1 cellular context compared by ENCODE assay signal in the genomic region with DNA sequence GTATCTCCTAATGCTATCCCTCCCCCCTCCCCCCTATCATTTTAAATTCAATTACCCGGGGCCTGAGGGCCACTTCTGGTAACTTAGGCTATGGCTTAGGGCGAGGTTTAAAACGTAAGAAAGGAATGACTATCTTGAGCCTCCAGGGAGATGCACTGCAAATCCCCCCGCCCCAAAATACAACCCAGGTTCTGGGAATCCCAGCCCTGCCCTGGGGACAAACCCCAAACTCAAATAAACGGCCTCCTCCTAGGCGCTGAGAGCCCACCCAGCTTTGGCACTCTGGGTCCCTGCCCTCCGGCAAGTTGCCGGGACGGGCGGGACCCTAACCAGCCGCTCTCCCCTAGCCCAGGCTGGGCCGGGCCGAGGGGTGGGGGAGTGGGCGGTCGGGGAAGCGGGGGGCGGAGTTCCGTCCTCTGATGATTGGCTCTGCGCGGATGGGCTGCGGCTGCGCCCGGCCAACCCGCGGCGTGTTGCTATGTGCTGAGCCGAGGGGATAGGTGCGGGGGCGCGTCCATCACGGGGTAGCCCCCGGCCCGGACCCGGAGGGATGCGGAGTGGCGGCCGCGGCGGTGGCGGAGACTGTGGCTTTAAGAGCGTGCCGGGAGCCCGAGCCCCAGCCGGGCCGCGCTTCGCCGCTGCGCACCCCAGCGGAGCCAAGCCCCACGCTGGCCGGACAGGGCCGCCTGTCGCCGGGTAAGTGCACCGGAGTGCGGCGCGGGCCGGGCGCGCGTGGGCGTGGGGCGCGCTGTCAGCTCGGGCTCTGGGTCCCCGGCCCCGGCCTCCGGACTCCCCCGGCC.
TF ChIP-seq lines count a peak whose summit lies in the region.

TSS of gene YPEL2 (plus strand) at position 527 of the 800 bp plus-strand sequence. CDS start 21,755 bp downstream, outside the sequence.

TF ChIP-seq in GM12878, 131 proteins besides CTCF, POLR2A, EP300 and RAD21 (continued from another document):
- peak; percentile 59; the same call in 1 of the 2 replicates for TF ChIP-seq IRF3 (IDR thresholded peaks at IDR 0.05)
- TF ChIP-seq BACH1 (IDR thresholded peaks at IDR 0.05; ENCODE audit: borderline replicate concordance): peak; percentile 97
- TF ChIP-seq, protein P1, sequence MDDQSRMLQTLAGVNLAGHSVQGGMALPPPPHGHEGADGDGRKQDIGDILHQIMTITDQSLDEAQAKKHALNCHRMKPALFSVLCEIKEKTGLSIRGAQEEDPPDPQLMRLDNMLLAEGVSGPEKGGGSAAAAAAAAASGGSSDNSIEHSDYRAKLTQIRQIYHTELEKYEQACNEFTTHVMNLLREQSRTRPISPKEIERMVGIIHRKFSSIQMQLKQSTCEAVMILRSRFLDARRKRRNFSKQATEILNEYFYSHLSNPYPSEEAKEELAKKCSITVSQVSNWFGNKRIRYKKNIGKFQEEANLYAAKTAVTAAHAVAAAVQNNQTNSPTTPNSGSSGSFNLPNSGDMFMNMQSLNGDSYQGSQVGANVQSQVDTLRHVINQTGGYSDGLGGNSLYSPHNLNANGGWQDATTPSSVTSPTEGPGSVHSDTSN (IDR thresholded peaks at IDR 0.05; ENCODE audit: insufficient replicate concordance, low read depth, low read length): peak; percentile 97
- TF ChIP-seq NR2F1 (conservative IDR thresholded peaks at IDR 0.05): peak; percentile 34
- TF ChIP-seq DPF2 (IDR thresholded peaks at IDR 0.05): peak; percentile 95
- peak; percentile 96 for TF ChIP-seq NKRF (conservative IDR thresholded peaks at IDR 0.05)
- peak; percentile 67 for TF ChIP-seq IKZF1 (conservative IDR thresholded peaks at IDR 0.05)
- TF ChIP-seq, protein P2, sequence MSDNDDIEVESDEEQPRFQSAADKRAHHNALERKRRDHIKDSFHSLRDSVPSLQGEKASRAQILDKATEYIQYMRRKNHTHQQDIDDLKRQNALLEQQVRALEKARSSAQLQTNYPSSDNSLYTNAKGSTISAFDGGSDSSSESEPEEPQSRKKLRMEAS (IDR thresholded peaks at IDR 0.05; ENCODE audit: low read depth, low read length): peak; percentile 3; the same call in 1 of the 2 replicates
- TF ChIP-seq, protein P3, sequence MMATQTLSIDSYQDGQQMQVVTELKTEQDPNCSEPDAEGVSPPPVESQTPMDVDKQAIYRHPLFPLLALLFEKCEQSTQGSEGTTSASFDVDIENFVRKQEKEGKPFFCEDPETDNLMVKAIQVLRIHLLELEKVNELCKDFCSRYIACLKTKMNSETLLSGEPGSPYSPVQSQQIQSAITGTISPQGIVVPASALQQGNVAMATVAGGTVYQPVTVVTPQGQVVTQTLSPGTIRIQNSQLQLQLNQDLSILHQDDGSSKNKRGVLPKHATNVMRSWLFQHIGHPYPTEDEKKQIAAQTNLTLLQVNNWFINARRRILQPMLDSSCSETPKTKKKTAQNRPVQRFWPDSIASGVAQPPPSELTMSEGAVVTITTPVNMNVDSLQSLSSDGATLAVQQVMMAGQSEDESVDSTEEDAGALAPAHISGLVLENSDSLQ (IDR thresholded peaks at IDR 0.05): peak; percentile 98
- peak in 1 of 2 experiments; percentile 85; a peak in 2 of 3 replicates for TF ChIP-seq EGR1 (IDR thresholded peaks at IDR 0.05; ENCODE audit: borderline replicate concordance in 1 of 2, low read depth in 2 of 2, low read length in 2 of 2)
- peak; percentile 87 for TF ChIP-seq LARP7 (IDR thresholded peaks at IDR 0.05)
- no peak for TF ChIP-seq MEF2A (IDR thresholded peaks at IDR 0.05; ENCODE audit: insufficient read depth, low read depth, low read length)
- no peak for TF ChIP-seq E2F8 (IDR thresholded peaks at IDR 0.05; ENCODE audit: low read depth, partially characterized antibody)
- peak; percentile 67; the same call in 1 of the 2 replicates for TF ChIP-seq ZSCAN29 (IDR thresholded peaks at IDR 0.05)
- no peak for TF ChIP-seq PML (IDR thresholded peaks at IDR 0.05; ENCODE audit: low read length)
- peak in 1 of 2 experiments; percentile 19; a peak in 1 of 4 replicates for TF ChIP-seq CEBPB (IDR thresholded peaks at IDR 0.05; ENCODE audit: borderline replicate concordance in 1 of 2, low read depth in 2 of 2, low read length in 2 of 2)
- TF ChIP-seq FOS (IDR thresholded peaks at IDR 0.05; ENCODE audit: borderline replicate concordance, extremely low read depth, insufficient read length): peak; percentile 56
- TF ChIP-seq SMARCA5 (IDR thresholded peaks at IDR 0.05): peak; percentile 80
- peak; percentile 97 for TF ChIP-seq GATAD2B (conservative IDR thresholded peaks at IDR 0.05; ENCODE audit: low read depth)
- TF ChIP-seq ESRRA (IDR thresholded peaks at IDR 0.05; ENCODE audit: low read length): no peak
- 0 out of 2 replicates have a peak, but pooled peaks have one; percentile 7 for TF ChIP-seq NRF1 (conservative IDR thresholded peaks at IDR 0.05; ENCODE audit: low read depth, low read length)
- no peak for TF ChIP-seq SIN3A (IDR thresholded peaks at IDR 0.05; ENCODE audit: low read depth, low read length)
- TF ChIP-seq BHLHE40 (IDR thresholded peaks at IDR 0.05; ENCODE audit: borderline replicate concordance in 1 of 2, low read depth in 2 of 2, low read length in 1 of 2): peak in 1 of 2 experiments; percentile 74; a peak in 2 of 4 replicates
- TF ChIP-seq BMI1 (IDR thresholded peaks at IDR 0.05; ENCODE audit: borderline replicate concordance): no peak
- peak; percentile 96 for TF ChIP-seq RFX5 (IDR thresholded peaks at IDR 0.05; ENCODE audit: low read depth, low read length)
